Comparison of ENCODE assay signal across 8 cellular contexts in the genomic region with DNA sequence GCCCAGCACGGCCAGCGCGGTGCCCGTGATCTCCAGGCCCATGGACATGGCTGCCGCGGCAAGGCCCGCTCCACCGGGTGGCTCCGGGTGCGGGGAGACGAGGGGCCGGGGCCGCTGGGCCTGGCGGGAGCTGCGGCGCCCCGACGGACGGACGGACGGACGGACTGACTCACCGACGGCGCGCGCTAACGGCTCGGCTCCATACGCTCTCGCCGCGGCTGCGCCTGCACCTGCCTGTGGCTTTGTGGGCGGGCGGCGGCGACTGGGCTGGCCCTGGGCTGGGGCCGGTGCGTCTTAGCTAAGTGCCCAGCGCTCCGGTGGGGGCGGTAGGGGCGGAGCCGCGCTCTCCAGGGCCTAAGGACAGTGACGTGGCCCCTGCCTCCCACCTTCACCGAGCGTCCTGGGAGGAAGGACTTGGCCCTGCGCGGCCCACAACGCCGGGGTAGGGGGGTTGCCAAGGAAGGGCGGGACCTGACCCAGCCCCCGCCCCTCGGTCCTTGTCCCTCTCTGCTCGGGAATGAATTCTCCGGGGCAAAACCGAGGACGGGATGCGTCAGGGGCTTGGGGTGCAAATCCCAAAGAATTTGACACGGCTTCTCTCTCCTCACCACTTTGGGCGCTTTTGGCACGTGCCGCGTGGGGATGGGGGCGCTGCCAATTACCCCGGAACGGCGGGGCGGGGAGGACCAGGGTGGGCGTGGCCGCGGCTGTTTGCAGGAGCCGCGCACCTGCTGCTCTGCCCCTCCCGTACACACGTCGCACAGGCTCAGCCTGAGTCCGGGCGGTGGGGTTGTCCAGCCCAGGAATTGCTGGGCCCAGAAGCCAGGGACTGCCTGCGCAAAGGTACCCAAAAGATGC. TPM values are rescaled to one million over a fixed set of nuclear protein-coding genes. Genes with fewer than 3 reads are reported as not detected.
DNase-seq lines count a peak whose midpoint lies in the region; ATAC-seq and TF ChIP-seq lines count a peak whose summit lies in the region.

A gene with protein sequence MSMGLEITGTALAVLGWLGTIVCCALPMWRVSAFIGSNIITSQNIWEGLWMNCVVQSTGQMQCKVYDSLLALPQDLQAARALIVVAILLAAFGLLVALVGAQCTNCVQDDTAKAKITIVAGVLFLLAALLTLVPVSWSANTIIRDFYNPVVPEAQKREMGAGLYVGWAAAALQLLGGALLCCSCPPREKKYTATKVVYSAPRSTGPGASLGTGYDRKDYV (minus strand): TSS at position 269 of the 858 bp plus-strand sequence. CDS start 221 bp downstream, at position 48.

- no peaks in the 10 kb centered on the region for H3K36me3 ChIP-seq in ascending aorta
- no peaks in the 10 kb centered on the region for H3K36me3 ChIP-seq in thoracic aorta

- ATAC-seq in thoracic aorta (ENCODE audit: insufficient number of reproducible peaks, low FRiP score, low read depth) = no peak
- no peak for ATAC-seq in HG02981 (IDR thresholded peaks at IDR 0.05; ENCODE audit: unreplicated experiment)

- intact Hi-C loops in ascending aorta (cut with DNase I) = no loop called here

- H3K27me3 ChIP-seq in ascending aorta (peaks cover 13% of the 10 kb centered on the region), thoracic aorta (replicated peaks; ENCODE audit: insufficient read depth) (peaks cover 5% of the 10 kb centered on the region)

- peaks cover 0 to 7% of the 10 kb centered on the region in 2 donors for H3K4me1 ChIP-seq in ascending aorta
- peaks cover 2 to 14% of the 10 kb centered on the region in 2 donors for H3K4me1 ChIP-seq in thoracic aorta (ENCODE audit: control insufficient read depth in 1 of 2, low read depth in 2 of 2)

- DNase-seq in GM20000 (ENCODE audit: low spot score) (peak; percentile 56), NCI-H2196 treated with DMSO at 0.1 percent for 48 hours (lab: John Stamatoyannopoulos, UW; ENCODE audit: unreplicated experiment) (peak; percentile 96), ascending aorta (ENCODE audit: low spot score in 2 of 2) (no peak), kidney tubule cell (ENCODE audit: low spot score) (peak; percentile 96), thoracic aorta (ENCODE audit: low spot score) (no peak), GDM1 (lab: John Stamatoyannopoulos, UW) (no peak)
- no peak for DNase-seq in activated CD4-positive, CD25-positive, alpha-beta regulatory T cell (lab: John Stamatoyannopoulos, UW)

- H3K4me3 ChIP-seq in ascending aorta (peak within 1 kb of the TSS; percentile 25 to 55), thoracic aorta (peak within 1 kb of the TSS; percentile 57)

- H3K9me3 ChIP-seq in ascending aorta = no peaks in the 10 kb centered on the region
- H3K9me3 ChIP-seq in thoracic aorta = no peaks in the 10 kb centered on the region

- H3K27ac ChIP-seq in ascending aorta (no peak within 1 kb of the TSS), thoracic aorta (no peak within 1 kb of the TSS)

- no peak for TF ChIP-seq CTCF in GM20000 (IDR thresholded peaks at IDR 0.05; ENCODE audit: extremely low read depth, missing control alignments)
- no peak for TF ChIP-seq CTCF in ascending aorta (IDR thresholded peaks at IDR 0.05)
- TF ChIP-seq CTCF in thoracic aorta (IDR thresholded peaks at IDR 0.05) = no peak

RNA-seq across cellular contexts. Expression of the gene that starts here (rescaled TPM):
- not detected for total RNA-seq in ascending aorta
- total RNA-seq in thoracic aorta = not detected

Comparison
In these comparisons a context has a peak if more than half of its experiments do, and no peak if none do; other contexts are left out.
1. DNase-seq: peak in GM20000 (single experiment), NCI-H2196 treated with DMSO at 0.1 percent for 48 hours (single experiment) and kidney tubule cell (single experiment); none in ascending aorta (0 of 2), thoracic aorta (single experiment), activated CD4-positive, CD25-positive, alpha-beta regulatory T cell (0 of 4) and GDM1 (single experiment).